29 cellular contexts compared by ENCODE assay signal in genomic region chr2:48532824-48533223, GRCh38. TPM values are rescaled to one million over a fixed set of nuclear protein-coding genes. Genes with fewer than 3 reads are reported as not detected.
DNase-seq lines count a peak whose midpoint lies in the region; ATAC-seq, FAIRE-seq and TF ChIP-seq lines count a peak whose summit lies in the region.
"Had no signal": no experiment of that assay in that cellular context is flagged by ENCODE, and none has a peak within 500 bp of the region (broad histone marks: within the 10 kb centered on the region; RNA-seq: fewer than 3 reads in every experiment).

No MANE protein-coding gene starts in this region.

- peaks cover 0 to 34% (median 17%) of the 10 kb centered on the region in 12 donors for H3K4me1 ChIP-seq in heart left ventricle
- H3K4me1 ChIP-seq in astrocyte (ENCODE audit: insufficient read depth, low read length), result peaks cover 13% of the 10 kb centered on the region
- peaks cover 0 to 12% of the 10 kb centered on the region in 2 donors for H3K4me1 ChIP-seq in uterus
- H3K4me1 ChIP-seq in pancreas, result no peaks in the 10 kb centered on the region
- H3K4me1 ChIP-seq: BE2C, psoas muscle had no signal

- WGBS in heart left ventricle, 4 donors, result 95 to 98% (median 97%) methylated on average over 5 of the region's 5 CpGs
- WGBS in pancreas, 2 donors, result 94 to 98% methylated on average over 5 of the region's 5 CpGs

- H3K79me2 ChIP-seq in astrocyte (ENCODE audit: insufficient read depth, low read length), result no peaks in the 10 kb centered on the region

- no peaks in the 10 kb centered on the region for H3K36me3 Mint-ChIP-seq in astrocyte (ENCODE audit: low read depth, unreplicated experiment)
- H3K36me3 Mint-ChIP-seq in nephron (ENCODE audit: low read depth), result peaks cover 16% of the 10 kb centered on the region
- H3K36me3 Mint-ChIP-seq: natural killer cell treated with Interleukin-12 subunit alpha and Interleukin-12 subunit beta and Interleukin-15 and Interleukin-18, amount 100 ng/mL, for 72 hours had no signal

- no peaks in the 10 kb centered on the region for H3K9me3 Mint-ChIP-seq in astrocyte (ENCODE audit: unreplicated experiment)
- H3K9me3 Mint-ChIP-seq in nephron, result no peaks in the 10 kb centered on the region
- H3K9me3 Mint-ChIP-seq: natural killer cell treated with Interleukin-12 subunit alpha and Interleukin-12 subunit beta and Interleukin-15 and Interleukin-18, amount 100 ng/mL, for 72 hours; stimulated activated naive CD8-positive, alpha-beta T cell treated with anti-CD3 and anti-CD28 coated beads, Interleukin-15, amount 100 ng/mL, for 72 hours; T-helper 1 cell treated with Interleukin-12 subunit alpha and Interleukin-12 subunit beta and Interleukin-4 antibody, amounts not matched to agents 30 μg/mL and 1 μg/mL, for 36 hours had no signal

- no peak for TF ChIP-seq POLR2A in heart left ventricle (IDR thresholded peaks at IDR 0.05)
- no peak for TF ChIP-seq POLR2A in uterus (IDR thresholded peaks at IDR 0.05)

- H3K27me3 Mint-ChIP-seq in astrocyte (ENCODE audit: low read depth, unreplicated experiment), result no peaks in the 10 kb centered on the region
- H3K27me3 Mint-ChIP-seq in nephron (ENCODE audit: low read depth), result no peaks in the 10 kb centered on the region
- H3K27me3 Mint-ChIP-seq: natural killer cell treated with Interleukin-12 subunit alpha and Interleukin-12 subunit beta and Interleukin-15 and Interleukin-18, amount 100 ng/mL, for 72 hours had no signal

- intact Hi-C loops in heart left ventricle (cut with DNase I) (loop anchor here in 6 of 10 donors (5.0 to 10.0 kb wide), 2 partner anchors 52 to 54 kb away; no protein-coding TSS in a partner anchor), left cardiac atrium (cut with DNase I) (no loop called here), uterus (cut with DNase I; ENCODE audit: low total_unique reads) (loop anchor here (10.0 kb wide), 2 partner anchors 52 to 58 kb away; no protein-coding TSS in a partner anchor), pancreas (cut with DNase I) (no loop called here)

- H2AFZ ChIP-seq in astrocyte (ENCODE audit: low read depth, low read length), result no peak overlapping the region

- H3K36me3 ChIP-seq in heart left ventricle, result no peaks in the 10 kb centered on the region
- no peaks in the 10 kb centered on the region for H3K36me3 ChIP-seq in astrocyte (ENCODE audit: insufficient read depth, low read length)
- H3K36me3 ChIP-seq in uterus, result no peaks in the 10 kb centered on the region
- no peaks in the 10 kb centered on the region for H3K36me3 ChIP-seq in pancreas
- H3K36me3 ChIP-seq: BE2C, spleen, upper lobe of left lung, WERI-Rb-1 had no signal

- peak overlapping the region; percentile 3 for H3K27ac Mint-ChIP-seq in astrocyte (ENCODE audit: unreplicated experiment)
- peak overlapping the region; percentile 41 to 86 (median 65) for H3K27ac Mint-ChIP-seq in nephron
- H3K27ac Mint-ChIP-seq: natural killer cell treated with Interleukin-12 subunit alpha and Interleukin-12 subunit beta and Interleukin-15 and Interleukin-18, amount 100 ng/mL, for 72 hours; T-helper 1 cell treated with Interleukin-12 subunit alpha and Interleukin-12 subunit beta and Interleukin-4 antibody, amounts not matched to agents 30 μg/mL and 1 μg/mL, for 36 hours had no signal

- H3K4me1 Mint-ChIP-seq in astrocyte (ENCODE audit: low read depth, unreplicated experiment) (peaks cover 9% of the 10 kb centered on the region), nephron (peaks cover 39% of the 10 kb centered on the region)

- H3K27ac ChIP-seq in heart left ventricle (peak overlapping the region in 7 of 12 donors; percentile 17 to 96 (median 60)), astrocyte (ENCODE audit: low read depth, low read length) (no peak overlapping the region), uterus (peak overlapping the region; percentile 8 to 31), pancreas (no peak overlapping the region)
- H3K27ac ChIP-seq: dorsolateral prefrontal cortex, epithelial cell of prostate, psoas muscle, spleen, WERI-Rb-1 had no signal

- H3K4me3 ChIP-seq in heart left ventricle (peak overlapping the region in 1 of 12 donors; percentile 5), astrocyte (ENCODE audit: insufficient read depth, low read depth, low read length) (no peak overlapping the region), uterus (no peak overlapping the region), pancreas (no peak overlapping the region)
- H3K4me3 ChIP-seq: dorsolateral prefrontal cortex, psoas muscle, upper lobe of left lung had no signal

- H3K4me2 ChIP-seq in astrocyte (ENCODE audit: low read length), result no peak overlapping the region

- H3K27me3 ChIP-seq in heart left ventricle (no peaks in the 10 kb centered on the region), astrocyte (ENCODE audit: insufficient read depth, low read length) (no peaks in the 10 kb centered on the region), uterus (no peaks in the 10 kb centered on the region), pancreas (no peaks in the 10 kb centered on the region)
- H3K27me3 ChIP-seq: BE2C, upper lobe of left lung had no signal

- no peak for FAIRE-seq in astrocyte (lab: Jason Lieb, UNC)
- FAIRE-seq in pancreas (lab: Jason Lieb, UNC), result no peak
- FAIRE-seq: A204.1, frontal cortex, GM18507 had no signal

- DNase-seq in heart left ventricle (no peak), left cardiac atrium (no peak), astrocyte (ENCODE audit: low read depth) (no peak), uterus (no peak), pancreas (no peak)
- DNase-seq: activated CD4-positive, alpha-beta T cell treated with anti-CD3 and anti-CD28 coated beads, Interleukin-2, amount 50 U/mL, for 4 hours; activated gamma-delta T cell; BE2C; Calu3; central memory CD4-positive, alpha-beta T cell; dorsolateral prefrontal cortex; NCI-H1417 treated with DMSO at 0.1 percent for 48 hours; NCI-H774; psoas muscle; SHP77; spleen; stimulated activated CD4-positive, alpha-beta T cell treated with anti-CD3 and anti-CD28 coated beads, Interleukin-4, amount 100 ng/mL, for 24 hours; stimulated activated naive CD8-positive, alpha-beta T cell treated with anti-CD3 and anti-CD28 coated beads, Interleukin-15, amount 100 ng/mL, for 72 hours; upper lobe of left lung; WERI-Rb-1 had no signal

- ATAC-seq in heart left ventricle (no peak), left cardiac atrium (no peak), pancreas (no peak), GM21360 (IDR thresholded peaks at IDR 0.05; ENCODE audit: unreplicated experiment) (no peak), HG03196 (IDR thresholded peaks at IDR 0.05; ENCODE audit: unreplicated experiment) (no peak)
- ATAC-seq: natural killer cell treated with Interleukin-12 subunit alpha and Interleukin-12 subunit beta and Interleukin-15 and Interleukin-18, amount 100 ng/mL, for 72 hours; psoas muscle; stimulated activated naive CD8-positive, alpha-beta T cell treated with anti-CD3 and anti-CD28 coated beads, Interleukin-15, amount 100 ng/mL, for 72 hours had no signal

- no peak overlapping the region for H3K9ac ChIP-seq in astrocyte (ENCODE audit: low read length)

- H3K4me3 Mint-ChIP-seq in astrocyte (ENCODE audit: unreplicated experiment) (no peak overlapping the region), nephron (peak overlapping the region; percentile 52 to 74 (median 60))
- H3K4me3 Mint-ChIP-seq: natural killer cell treated with Interleukin-12 subunit alpha and Interleukin-12 subunit beta and Interleukin-15 and Interleukin-18, amount 100 ng/mL, for 72 hours; stimulated activated naive CD8-positive, alpha-beta T cell treated with anti-CD3 and anti-CD28 coated beads, Interleukin-15, amount 100 ng/mL, for 72 hours; T-helper 1 cell treated with Interleukin-12 subunit alpha and Interleukin-12 subunit beta and Interleukin-4 antibody, amounts not matched to agents 30 μg/mL and 1 μg/mL, for 36 hours had no signal

- TF ChIP-seq CTCF in heart left ventricle (IDR thresholded peaks at IDR 0.05) (no peak), astrocyte (IDR thresholded peaks at IDR 0.05; ENCODE audit: insufficient read depth, low read depth, low read length) (no peak), nephron (IDR thresholded peaks at IDR 0.05; ENCODE audit: unreplicated experiment in 3 of 3) (no peak), uterus (IDR thresholded peaks at IDR 0.05) (no peak), pancreas (IDR thresholded peaks at IDR 0.05) (no peak)

- H4K20me1 ChIP-seq in astrocyte (ENCODE audit: insufficient read depth, low read length), result no peaks in the 10 kb centered on the region

- H3K9me3 ChIP-seq in heart left ventricle (no peaks in the 10 kb centered on the region), astrocyte (ENCODE audit: insufficient read depth, low read depth, low read length) (no peaks in the 10 kb centered on the region), uterus (no peaks in the 10 kb centered on the region), pancreas (no peaks in the 10 kb centered on the region)
- H3K9me3 ChIP-seq: BE2C, psoas muscle, spleen, upper lobe of left lung had no signal

RNA-seq across cellular contexts. Expression of gene STON1, which starts 2.9 kb away (rescaled TPM):
- total RNA-seq in heart left ventricle, result 1 to 10 TPM; 2.8 to 8.6 (median 4.6) TPM
- 1 to 10 TPM; 2.6 TPM for polyA plus RNA-seq in heart left ventricle
- total RNA-seq in left cardiac atrium, result 10 to 100 TPM; 16.7 to 19.1 TPM
- 7.3 and 9.5 TPM in 2 replicates for total RNA-seq in astrocyte
- 10 to 100 TPM; 55.6 to 75.3 (median 65.8) TPM for total RNA-seq in uterus
- 1 to 10 TPM; 1.2 to 4.9 (median 2.4) TPM for total RNA-seq in pancreas
- polyA plus RNA-seq in pancreas, result 1 to 10 TPM; 1.7 to 1.9 TPM

Comparison
In these comparisons a context has a peak if more than half of its experiments do, and no peak if none do; other contexts are left out.
1. intact Hi-C loops: an anchor here in heart left ventricle (5.0 to 10.0 kb wide) and uterus (10.0 kb wide); none called in left cardiac atrium and pancreas.
2. H3K27ac ChIP-seq: peak in heart left ventricle (7 of 12) and uterus (2 of 2); none in astrocyte (single experiment) and pancreas (0 of 4).